Comparison of ENCODE assay signal across 17 cellular contexts in the genomic region with DNA sequence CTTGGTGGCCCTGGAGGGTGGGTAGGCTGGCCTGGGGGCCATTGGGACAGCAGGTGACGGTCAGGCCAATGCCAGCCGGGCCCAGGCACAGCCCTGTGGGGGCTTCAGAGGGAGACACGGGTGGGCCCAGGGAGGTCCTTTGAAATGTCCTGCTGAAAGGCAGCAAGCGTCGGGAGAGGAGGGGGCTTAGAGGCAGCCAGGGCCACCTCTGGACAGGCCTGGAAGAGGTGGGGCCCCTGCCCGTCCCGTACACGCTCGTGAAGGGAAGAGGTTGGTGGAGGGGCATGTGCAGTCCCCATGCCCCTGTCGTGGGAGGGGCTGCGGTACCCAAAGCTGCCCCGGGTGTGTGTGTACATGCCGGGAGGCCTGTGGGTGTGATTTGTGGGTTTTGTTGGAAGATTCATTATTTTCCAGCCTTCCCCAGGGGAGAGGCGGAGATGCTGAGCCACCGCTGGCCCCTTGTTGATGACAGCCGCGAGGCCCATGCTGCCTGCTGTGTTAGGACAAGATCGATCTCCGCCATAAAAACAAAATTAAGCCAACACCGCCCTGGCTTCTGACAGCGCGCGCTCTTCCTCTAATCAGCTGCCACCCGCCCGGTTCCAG. TPM values are rescaled to one million over a fixed set of nuclear protein-coding genes. Genes with fewer than 3 reads are reported as not detected.
DNase-seq lines count a peak whose midpoint lies in the region; ATAC-seq and TF ChIP-seq lines count a peak whose summit lies in the region.
"Had no signal": no experiment of that assay in that cellular context is flagged by ENCODE, and none has a peak within 500 bp of the region (broad histone marks: within the 10 kb centered on the region; RNA-seq: fewer than 3 reads in every experiment).

No MANE protein-coding gene starts in this region.

- CTCF ChIA-PET in HEK293T (lab: Yijun Ruan, JAX) = no interaction called here
- CTCF ChIA-PET in T-cell (lab: Charles Lee) = no interaction called here

- no peaks in the 10 kb centered on the region for H3K36me3 Mint-ChIP-seq in brain
- no peaks in the 10 kb centered on the region for H3K36me3 Mint-ChIP-seq in T-cell

- H3K4me1 Mint-ChIP-seq in brain = peaks cover 52% of the 10 kb centered on the region
- peaks cover 0 to 5% (median 0%) of the 10 kb centered on the region in 3 donors for H3K4me1 Mint-ChIP-seq in T-cell

- H3K27ac Mint-ChIP-seq in brain = peak overlapping the region in 3 of 5 experiments; percentile 67 to 92 (median 85)
- no peak overlapping the region for H3K27ac Mint-ChIP-seq in T-cell
- H3K27ac Mint-ChIP-seq: CD4-positive, alpha-beta T cell had no signal

- H3K4me3 Mint-ChIP-seq in brain (no peak overlapping the region), T-cell (no peak overlapping the region)
- H3K4me3 Mint-ChIP-seq: CD4-positive, alpha-beta T cell had no signal

- no peaks in the 10 kb centered on the region for H3K9me3 Mint-ChIP-seq in brain
- H3K9me3 Mint-ChIP-seq in T-cell = no peaks in the 10 kb centered on the region
- H3K9me3 Mint-ChIP-seq: CD4-positive, alpha-beta T cell had no signal

- no peak for TF ChIP-seq CTCF in brain (conservative IDR thresholded peaks at IDR 0.05)

- POLR2A ChIA-PET in HEK293T (lab: Yijun Ruan, JAX) = no interaction called here
- POLR2A ChIA-PET in T-cell (lab: Charles Lee) = no interaction called here

- DNase-seq in NCI-H2081 (lab: John Stamatoyannopoulos, UW) (peak; percentile 20 to 31), NCI-H2081 treated with DMSO at 0.1 percent for 48 hours (lab: John Stamatoyannopoulos, UW) (no peak), HEK293T (ENCODE audit: extremely low spot score) (no peak), T-cell (no peak), NCI-H774 (lab: John Stamatoyannopoulos, UW) (no peak)
- DNase-seq: 8988T; AML-193; C1 segment of cervical spinal cord; CD4-positive, alpha-beta T cell; DMS79 had no signal

- ATAC-seq in T-cell (replicated peaks in 1 of 4) (no peak), GM21529 (IDR thresholded peaks at IDR 0.05; ENCODE audit: unreplicated experiment) (no peak)
- ATAC-seq: GM12878, HCT116, HepG2 had no signal

- H3K27me3 Mint-ChIP-seq in brain (no peaks in the 10 kb centered on the region), T-cell (no peaks in the 10 kb centered on the region)
- H3K27me3 Mint-ChIP-seq: CD4-positive, alpha-beta T cell had no signal

TF ChIP-seq in HEK293T, 16 proteins besides CTCF, POLR2A, EP300 and RAD21:
- TF ChIP-seq SUZ12 (IDR thresholded peaks at IDR 0.05) = no peak
- TF ChIP-seq, protein P1, sequence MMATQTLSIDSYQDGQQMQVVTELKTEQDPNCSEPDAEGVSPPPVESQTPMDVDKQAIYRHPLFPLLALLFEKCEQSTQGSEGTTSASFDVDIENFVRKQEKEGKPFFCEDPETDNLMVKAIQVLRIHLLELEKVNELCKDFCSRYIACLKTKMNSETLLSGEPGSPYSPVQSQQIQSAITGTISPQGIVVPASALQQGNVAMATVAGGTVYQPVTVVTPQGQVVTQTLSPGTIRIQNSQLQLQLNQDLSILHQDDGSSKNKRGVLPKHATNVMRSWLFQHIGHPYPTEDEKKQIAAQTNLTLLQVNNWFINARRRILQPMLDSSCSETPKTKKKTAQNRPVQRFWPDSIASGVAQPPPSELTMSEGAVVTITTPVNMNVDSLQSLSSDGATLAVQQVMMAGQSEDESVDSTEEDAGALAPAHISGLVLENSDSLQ (IDR thresholded peaks at IDR 0.05) = peak; percentile 36; the same call in 1 of the 2 replicates
- TF ChIP-seq ARNT (IDR thresholded peaks at IDR 0.05) = no peak
- no peak for TF ChIP-seq FOXA1 (IDR thresholded peaks at IDR 0.05)
- TF ChIP-seq ELF4 (IDR thresholded peaks at IDR 0.05) = no peak
- TF ChIP-seq SP1 (IDR thresholded peaks at IDR 0.05) = no peak

RNA-seq across cellular contexts. Expression of a gene that starts 3.4 kb away (rescaled TPM):
- polyA plus RNA-seq in brain (ENCODE audit: insufficient read depth, low read depth, low replicate concordance) = 5.5 TPM
- 10 to 100 TPM; 20.2 to 59.1 (median 27.9) TPM for total RNA-seq in T-cell

RNA-seq across cellular contexts. Expression of a gene that starts 53.7 kb away (rescaled TPM):
- 23.7 TPM for polyA plus RNA-seq in brain (ENCODE audit: insufficient read depth, low read depth, low replicate concordance)
- total RNA-seq in T-cell = 100 to 1,000 TPM in 3 of 5 donors, 10 to 100 TPM in 2; 51.0 to 128 (median 119) TPM

RNA-seq across cellular contexts. Expression of a gene that starts 57.4 kb away (rescaled TPM):
- polyA plus RNA-seq in brain (ENCODE audit: insufficient read depth, low read depth, low replicate concordance) = 1.6 TPM
- not detected for total RNA-seq in T-cell
- total RNA-seq: CD4-positive, alpha-beta T cell; G401; HepG2 had no signal
- polyA plus RNA-seq: H1, HepG2 had no signal

Comparison
In these comparisons a context has a peak if more than half of its experiments do, and no peak if none do; other contexts are left out.
1. DNase-seq: peak in NCI-H2081 (2 of 2); none in NCI-H2081 treated with DMSO at 0.1 percent for 48 hours (single experiment), HEK293T (single experiment), T-cell (0 of 34) and NCI-H774 (single experiment).
2. H3K27ac Mint-ChIP-seq: peak in brain (3 of 5); none in T-cell (0 of 2).